8 cellular contexts compared by ENCODE assay signal in the genomic region with DNA sequence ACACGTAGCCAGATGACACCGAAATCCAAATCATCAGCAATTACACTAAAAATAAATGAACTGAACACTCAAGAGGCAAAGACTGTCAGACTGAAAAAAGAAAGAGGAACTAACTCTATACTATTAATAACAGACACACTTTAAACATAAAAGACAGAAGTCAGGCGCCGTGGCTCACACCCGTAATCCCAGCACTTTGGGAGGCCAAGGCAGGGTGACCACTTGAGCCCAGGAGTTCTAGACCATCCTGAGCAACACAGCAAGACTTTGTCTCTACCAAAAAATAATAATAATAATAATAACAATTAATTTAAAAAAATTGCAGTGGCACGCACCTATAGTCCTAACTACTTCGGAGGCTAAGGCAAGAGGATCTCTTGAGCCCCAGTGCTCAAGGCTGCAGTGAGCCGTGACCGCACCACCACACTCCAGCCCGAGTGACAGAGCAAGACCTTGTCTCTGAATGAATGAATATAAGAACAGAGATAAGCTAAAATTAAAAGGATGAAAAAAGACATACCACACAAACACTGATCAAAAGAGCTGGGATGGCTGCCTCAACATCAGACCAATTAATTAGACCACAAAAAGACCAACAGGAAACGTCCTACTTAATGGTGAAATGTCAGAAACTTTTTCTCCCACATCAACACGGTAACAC. TPM values are rescaled to one million over a fixed set of nuclear protein-coding genes. Genes with fewer than 3 reads are reported as not detected.
DNase-seq lines count a peak whose midpoint lies in the region; ATAC-seq and TF ChIP-seq lines count a peak whose summit lies in the region.

No MANE protein-coding gene starts in this region.

- no peak overlapping the region for H3K4me3 ChIP-seq in H7 (ENCODE audit: insufficient read depth, low read depth, low read length)

- ATAC-seq in GM19328 (IDR thresholded peaks at IDR 0.05; ENCODE audit: unreplicated experiment) = peak; percentile 68
- peak; percentile 55 for ATAC-seq in HG03139 (IDR thresholded peaks at IDR 0.05; ENCODE audit: unreplicated experiment)

- H3K9me3 Mint-ChIP-seq in CD14-positive monocyte = no peaks in the 10 kb centered on the region
- H3K9me3 Mint-ChIP-seq in activated CD4-positive, alpha-beta memory T cell treated with anti-CD3 and anti-CD28 coated beads for 36 hours = no peaks in the 10 kb centered on the region

- H3K27me3 ChIP-seq in H7 (ENCODE audit: control insufficient read depth, insufficient read depth, low read length) = no peaks in the 10 kb centered on the region

- peaks cover 8% of the 10 kb centered on the region for H3K36me3 ChIP-seq in H7 (replicated peaks; ENCODE audit: control insufficient read depth, insufficient read depth, low read length)

- intact Hi-C loops in CD14-positive monocyte (cut with micrococcal nuclease) = loop anchor here (2.0 to 10.0 kb wide), 2 partner anchors 52 to 54 kb away; no protein-coding TSS in a partner anchor
- intact Hi-C loops in activated CD4-positive, alpha-beta memory T cell treated with anti-CD3 and anti-CD28 coated beads for 36 hours (cut with micrococcal nuclease) = no loop called here

- TF ChIP-seq CTCF in CD14-positive monocyte (IDR thresholded peaks at IDR 0.05) = no peak

- CTCF ChIA-PET in activated CD4-positive, alpha-beta memory T cell treated with anti-CD3 and anti-CD28 coated beads for 36 hours (lab: Charles Lee) = interaction anchor here (0.5 kb wide), 1 partner anchor 87 kb away, joined by 3 read pairs; no protein-coding TSS in a partner anchor

- peak overlapping the region; percentile 44 to 77 for H3K4me3 Mint-ChIP-seq in CD14-positive monocyte
- no peak overlapping the region for H3K4me3 Mint-ChIP-seq in activated CD4-positive, alpha-beta memory T cell treated with anti-CD3 and anti-CD28 coated beads for 36 hours

- DNase-seq in CD14-positive monocyte (ENCODE audit: low spot score) (no peak), erythroblast (lab: John Stamatoyannopoulos, UW) (no peak), NCI-H1092 (lab: John Stamatoyannopoulos, UW) (no peak), H7 (no peak)
- DNase-seq in activated CD4-positive, alpha-beta memory T cell treated with anti-CD3 and anti-CD28 coated beads for 36 hours = no peak
- no peak for DNase-seq in effector CD8-positive, alpha-beta T cell (lab: John Stamatoyannopoulos, UW)

- peaks cover 45% of the 10 kb centered on the region for H3K4me1 Mint-ChIP-seq in CD14-positive monocyte
- peaks cover 35% of the 10 kb centered on the region for H3K4me1 Mint-ChIP-seq in activated CD4-positive, alpha-beta memory T cell treated with anti-CD3 and anti-CD28 coated beads for 36 hours (ENCODE audit: low read depth)

- POLR2A ChIA-PET in activated CD4-positive, alpha-beta memory T cell treated with anti-CD3 and anti-CD28 coated beads for 36 hours (lab: Charles Lee) = no interaction called here

- H3K27ac Mint-ChIP-seq in CD14-positive monocyte = peak overlapping the region; percentile 68 to 92 (median 86)
- peak overlapping the region; percentile 49 for H3K27ac Mint-ChIP-seq in activated CD4-positive, alpha-beta memory T cell treated with anti-CD3 and anti-CD28 coated beads for 36 hours

- TF ChIP-seq POLR2A in erythroblast (IDR thresholded peaks at IDR 0.05; ENCODE audit: low read length) = no peak

- H3K27me3 Mint-ChIP-seq in CD14-positive monocyte (ENCODE audit: low read depth in 3 of 3) = no peaks in the 10 kb centered on the region
- no peaks in the 10 kb centered on the region for H3K27me3 Mint-ChIP-seq in activated CD4-positive, alpha-beta memory T cell treated with anti-CD3 and anti-CD28 coated beads for 36 hours

- peaks cover 49 to 69% of the 10 kb centered on the region in 2 donors for H3K36me3 Mint-ChIP-seq in CD14-positive monocyte
- peaks cover 32% of the 10 kb centered on the region for H3K36me3 Mint-ChIP-seq in activated CD4-positive, alpha-beta memory T cell treated with anti-CD3 and anti-CD28 coated beads for 36 hours

RNA-seq across cellular contexts. Expression of gene CTBP1, which starts 29.9 kb away (rescaled TPM):
- polyA plus RNA-seq in CD14-positive monocyte = 10 to 100 TPM; 21.3 to 42.1 TPM
- total RNA-seq in activated CD4-positive, alpha-beta memory T cell treated with anti-CD3 and anti-CD28 coated beads for 36 hours = 100 to 1,000 TPM; 154 to 162 TPM
- 267 and 360 TPM in 2 replicates for total RNA-seq in H7 (2014; rRNA removed; shearing (Covaris generic))

RNA-seq across cellular contexts. Expression of gene SPON2, which starts 46.6 kb away (rescaled TPM):
- polyA plus RNA-seq in CD14-positive monocyte = under 1 TPM; 0.74 to 0.90 TPM
- total RNA-seq in activated CD4-positive, alpha-beta memory T cell treated with anti-CD3 and anti-CD28 coated beads for 36 hours = 1 to 10 TPM; 9.0 to 9.5 TPM
- 0.62 and 2.5 TPM in 2 replicates for total RNA-seq in H7 (2014; rRNA removed; shearing (Covaris generic))
